Comparison of ENCODE assay signal across 16 cellular contexts in the genomic region with DNA sequence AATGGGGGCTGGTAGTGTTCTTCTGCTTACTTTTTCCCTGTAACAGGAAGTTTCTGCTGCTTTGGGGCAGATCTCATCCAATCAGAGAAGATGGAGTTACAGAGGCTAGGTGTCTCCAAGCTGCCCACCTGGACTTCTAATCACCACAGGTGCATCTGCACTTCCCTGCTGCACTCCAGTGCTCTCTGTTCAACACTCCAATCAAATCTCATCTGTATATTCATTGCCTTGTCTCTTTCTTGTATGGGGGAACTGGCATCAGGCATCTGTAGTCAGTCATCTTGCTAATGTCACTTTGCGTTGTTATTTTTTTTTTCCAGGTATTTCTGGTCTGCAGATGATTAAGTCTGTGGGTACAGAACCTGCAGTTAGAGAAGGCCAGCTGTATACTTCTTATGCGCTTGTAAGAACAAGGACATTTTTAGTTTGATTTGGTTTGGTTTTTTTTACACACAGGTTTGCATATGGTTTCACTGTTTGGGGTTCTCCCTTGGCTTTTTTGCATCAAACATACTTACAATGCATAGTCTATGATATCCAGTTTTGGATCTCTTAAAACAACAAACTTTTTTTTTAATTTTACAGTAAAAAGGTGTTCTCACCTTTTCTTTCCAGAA.
DNase-seq lines count a peak whose midpoint lies in the region; ATAC-seq and TF ChIP-seq lines count a peak whose summit lies in the region.
"Had no signal": no experiment of that assay in that cellular context is flagged by ENCODE, and none has a peak within 500 bp of the region (broad histone marks: within the 10 kb centered on the region; RNA-seq: fewer than 3 reads in every experiment).

No MANE protein-coding gene starts in this region.

- H3K9me3 Mint-ChIP-seq in glutamatergic neuron (ENCODE audit: unreplicated experiment) = no peaks in the 10 kb centered on the region

- no peaks in the 10 kb centered on the region for H3K4me1 Mint-ChIP-seq in glutamatergic neuron (ENCODE audit: low read depth, unreplicated experiment)
- H3K4me1 Mint-ChIP-seq: activated naive CD8-positive, alpha-beta T cell treated with anti-CD3 and anti-CD28 coated beads, Interleukin-2, amount 10 ng/mL, durations not matched to agents 7 days and 5 days had no signal

- H3K4me3 Mint-ChIP-seq in glutamatergic neuron (ENCODE audit: unreplicated experiment) = no peak overlapping the region
- H3K4me3 Mint-ChIP-seq: activated naive CD8-positive, alpha-beta T cell treated with anti-CD3 and anti-CD28 coated beads, Interleukin-2, amount 10 ng/mL, durations not matched to agents 7 days and 5 days had no signal

- no peaks in the 10 kb centered on the region for H3K27me3 Mint-ChIP-seq in glutamatergic neuron (ENCODE audit: unreplicated experiment)
- H3K27me3 Mint-ChIP-seq: activated naive CD8-positive, alpha-beta T cell treated with anti-CD3 and anti-CD28 coated beads, Interleukin-2, amount 10 ng/mL, durations not matched to agents 7 days and 5 days had no signal

- no peak for TF ChIP-seq CTCF in GM12865 (IDR thresholded peaks at IDR 0.05; ENCODE audit: insufficient read depth, low read depth, low read length, missing control alignments)
- no peak for TF ChIP-seq CTCF in glutamatergic neuron (IDR thresholded peaks at IDR 0.05; ENCODE audit: partially characterized antibody, unreplicated experiment)

- no peak overlapping the region for H3K27ac Mint-ChIP-seq in glutamatergic neuron (ENCODE audit: unreplicated experiment)
- H3K27ac Mint-ChIP-seq: activated naive CD8-positive, alpha-beta T cell treated with anti-CD3 and anti-CD28 coated beads, Interleukin-2, amount 10 ng/mL, durations not matched to agents 7 days and 5 days had no signal

- no peak overlapping the region for H3K4me3 ChIP-seq in GM12865 (ENCODE audit: low read depth, low read length)
- H3K4me3 ChIP-seq: psoas muscle, SJSA1 had no signal

- peak; percentile 79 for ATAC-seq in GM19438 (IDR thresholded peaks at IDR 0.05; ENCODE audit: low read depth, unreplicated experiment)
- ATAC-seq in HG02642 (IDR thresholded peaks at IDR 0.05; ENCODE audit: poor library complexity, unreplicated experiment) = peak; percentile 91
- ATAC-seq in HG03432 (IDR thresholded peaks at IDR 0.05; ENCODE audit: unreplicated experiment) = peak; percentile 86
- no peak for ATAC-seq in left lobe of liver
- ATAC-seq: HepG2, psoas muscle had no signal

- peak; percentile 4 for DNase-seq in GM12865 (ENCODE audit: low read depth)
- no peak for DNase-seq in kidney glomerular epithelial cell (lab: John Stamatoyannopoulos, UW)
- no peak for DNase-seq in glutamatergic neuron
- no peak for DNase-seq in left lobe of liver (ENCODE audit: low spot score)
- no peak for DNase-seq in dermis blood vessel endothelial cell
- DNase-seq: activated CD8-positive, alpha-beta memory T cell treated with anti-CD3 and anti-CD28 coated beads, Interleukin-2, amount 50 U/mL, for 48 hours; activated naive CD8-positive, alpha-beta T cell treated with anti-CD3 and anti-CD28 coated beads, Interleukin-2, amount 10 ng/mL, durations not matched to agents 7 days and 5 days; Caco-2; H7; NCI-H1417 treated with DMSO at 0.1 percent for 48 hours; psoas muscle had no signal

- peaks cover 7% of the 10 kb centered on the region for H3K36me3 Mint-ChIP-seq in glutamatergic neuron (ENCODE audit: unreplicated experiment)
